Comparison of ENCODE assay signal across 1 cellular context in the genomic region with DNA sequence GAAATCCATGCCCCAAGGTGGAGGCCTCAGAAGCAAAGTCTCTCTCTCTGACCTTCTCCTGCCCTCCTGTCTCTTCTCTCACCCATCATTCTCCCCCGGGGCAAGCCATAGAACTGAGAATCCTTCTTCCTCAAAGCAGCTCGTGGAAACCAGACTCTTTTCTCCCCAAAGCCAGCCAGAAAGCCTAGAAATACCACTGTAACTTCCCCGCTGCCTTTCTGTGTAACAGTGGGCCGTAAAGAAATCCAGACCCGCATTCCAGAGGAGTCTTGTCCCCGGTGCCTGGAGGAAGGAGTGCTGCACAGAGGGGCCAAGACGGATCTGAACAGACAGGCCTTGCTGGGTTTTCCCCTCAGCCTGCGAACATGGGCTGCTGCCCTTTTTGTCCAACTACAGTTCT.
TF ChIP-seq lines count a peak whose summit lies in the region.

No MANE protein-coding gene starts in this region.

TF ChIP-seq in GM12878, 131 proteins besides CTCF, POLR2A, EP300 and RAD21:
- TF ChIP-seq BMI1 (IDR thresholded peaks at IDR 0.05; ENCODE audit: borderline replicate concordance) (no peak), BRCA1 (IDR thresholded peaks at IDR 0.05; ENCODE audit: low read depth, low read length) (no peak), SUZ12 (IDR thresholded peaks at IDR 0.05; ENCODE audit: unreplicated experiment) (no peak), SIN3A (IDR thresholded peaks at IDR 0.05; ENCODE audit: low read depth, low read length) (no peak), ZNF622 (IDR thresholded peaks at IDR 0.05) (no peak)
- TF ChIP-seq, protein P1, sequence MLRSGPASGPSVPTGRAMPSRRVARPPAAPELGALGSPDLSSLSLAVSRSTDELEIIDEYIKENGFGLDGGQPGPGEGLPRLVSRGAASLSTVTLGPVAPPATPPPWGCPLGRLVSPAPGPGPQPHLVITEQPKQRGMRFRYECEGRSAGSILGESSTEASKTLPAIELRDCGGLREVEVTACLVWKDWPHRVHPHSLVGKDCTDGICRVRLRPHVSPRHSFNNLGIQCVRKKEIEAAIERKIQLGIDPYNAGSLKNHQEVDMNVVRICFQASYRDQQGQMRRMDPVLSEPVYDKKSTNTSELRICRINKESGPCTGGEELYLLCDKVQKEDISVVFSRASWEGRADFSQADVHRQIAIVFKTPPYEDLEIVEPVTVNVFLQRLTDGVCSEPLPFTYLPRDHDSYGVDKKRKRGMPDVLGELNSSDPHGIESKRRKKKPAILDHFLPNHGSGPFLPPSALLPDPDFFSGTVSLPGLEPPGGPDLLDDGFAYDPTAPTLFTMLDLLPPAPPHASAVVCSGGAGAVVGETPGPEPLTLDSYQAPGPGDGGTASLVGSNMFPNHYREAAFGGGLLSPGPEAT (IDR thresholded peaks at IDR 0.05; ENCODE audit: low read depth) = no peak
TF ChIP-seq in GM12878: peak in this region for 0.
